19 cellular contexts compared by ENCODE assay signal in the genomic region with DNA sequence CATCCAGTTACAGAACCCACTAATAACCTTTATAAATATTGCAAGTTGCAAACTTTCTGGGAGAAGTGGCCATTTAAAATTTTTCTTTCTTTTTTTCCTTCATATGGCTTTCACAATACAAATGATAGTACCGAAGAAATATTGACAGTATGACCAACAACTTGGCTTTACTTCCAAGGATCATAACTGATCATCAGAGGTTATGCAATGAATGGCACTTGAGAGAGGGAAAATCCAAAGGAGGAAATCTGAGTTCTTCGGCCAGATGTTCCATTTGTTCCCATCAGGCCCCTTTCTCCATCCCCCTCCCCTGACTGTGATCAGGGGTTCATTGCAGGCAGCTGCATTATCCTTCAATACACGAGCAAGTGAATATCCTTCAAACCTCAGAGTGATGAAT.
A peak's percentile ranks its signal among the peaks of the same experiment; 100 is the strongest.
DNase-seq lines count a peak whose midpoint lies in the region; ATAC-seq and TF ChIP-seq lines count a peak whose summit lies in the region.
"Had no signal": no experiment of that assay in that cellular context is flagged by ENCODE, and none has a peak within 500 bp of the region (broad histone marks: within the 10 kb centered on the region; RNA-seq: fewer than 3 reads in every experiment).

No MANE protein-coding gene starts in this region.

- DNase-seq in AG10803 (ENCODE audit: low read depth) (peak; percentile 56), HCEC 1CT (peak; percentile 24), fibroblast of gingiva (ENCODE audit: low read depth) (peak; percentile 54), sciatic nerve (ENCODE audit: low spot score) (no peak), smooth muscle cell (lab: John Stamatoyannopoulos, UW; ENCODE audit: unreplicated experiment) (no peak), NCI-H1048 (lab: John Stamatoyannopoulos, UW) (no peak)
- no peak for DNase-seq in effector CD4-positive, alpha-beta T cell
- DNase-seq: DMS79 treated with DMSO at 0.1 percent for 48 hours, Karpas-422, MG63, NCI-H1092, NCI-H2081, NCI-H446 treated with DMSO at 0.1 percent for 48 hours, Peyer's patch had no signal

- H3K4me1 ChIP-seq in smooth muscle cell (ENCODE audit: low read depth) = no peaks in the 10 kb centered on the region
- H3K4me1 ChIP-seq: A549, HAP-1, Peyer's patch, SJSA1 had no signal

- H3K4me3 ChIP-seq in AG10803 (ENCODE audit: low read length) = no peak overlapping the region
- H3K4me3 ChIP-seq in smooth muscle cell = no peak overlapping the region
- H3K4me3 ChIP-seq: A549, HAP-1, MG63, Peyer's patch, SJSA1 had no signal

- TF ChIP-seq CTCF in AG10803 (conservative IDR thresholded peaks at IDR 0.05; ENCODE audit: low read length) = no peak
- TF ChIP-seq CTCF in smooth muscle cell (IDR thresholded peaks at IDR 0.05; ENCODE audit: borderline replicate concordance, insufficient read depth, poor library complexity, severe bottlenecking) = no peak

- no peaks in the 10 kb centered on the region for H4K20me1 ChIP-seq in smooth muscle cell (ENCODE audit: low read depth)

- WGBS in smooth muscle cell (ENCODE audit: low lambda C conversion rate) = 60% methylated on average over 3 of the region's 3 CpGs

- H3K9ac ChIP-seq in smooth muscle cell (ENCODE audit: low read depth) = no peak overlapping the region

- no peaks in the 10 kb centered on the region for H3K27me3 ChIP-seq in smooth muscle cell (ENCODE audit: low read depth)
- H3K27me3 ChIP-seq: MG63, Peyer's patch, SJSA1 had no signal

- intact Hi-C loops in sciatic nerve (cut with DNase I) = no loop called here

- no peak overlapping the region for H3K4me2 ChIP-seq in smooth muscle cell
- H3K4me2 ChIP-seq: A549 had no signal

- H3K79me2 ChIP-seq in smooth muscle cell (ENCODE audit: low read depth) = no peaks in the 10 kb centered on the region

- no peaks in the 10 kb centered on the region for H3K9me3 ChIP-seq in smooth muscle cell (replicated peaks; ENCODE audit: low read depth)
- H3K9me3 ChIP-seq: A549, HAP-1, MG63, Peyer's patch, SJSA1 had no signal

- H3K27ac ChIP-seq in smooth muscle cell (ENCODE audit: low read depth) = no peak overlapping the region
- H3K27ac ChIP-seq: A549, C4-2B, SJSA1 had no signal

- no peaks in the 10 kb centered on the region for H3K36me3 ChIP-seq in smooth muscle cell (ENCODE audit: low read depth)
- H3K36me3 ChIP-seq: HAP-1, MG63, Peyer's patch, SJSA1 had no signal

- H3F3A ChIP-seq in smooth muscle cell (ENCODE audit: low read depth) = no peaks in the 10 kb centered on the region

- H2AFZ ChIP-seq in smooth muscle cell (ENCODE audit: low read depth) = no peak overlapping the region

- ATAC-seq in sciatic nerve (peak; percentile 74), HG02678 (IDR thresholded peaks at IDR 0.05; ENCODE audit: unreplicated experiment) (no peak)
- ATAC-seq: A549 had no signal

Comparison
In these comparisons a context has a peak if more than half of its experiments do, and no peak if none do; other contexts are left out.
1. DNase-seq: peak in AG10803 (single experiment), HCEC 1CT (single experiment) and fibroblast of gingiva (single experiment); none in sciatic nerve (single experiment), smooth muscle cell (single experiment), effector CD4-positive, alpha-beta T cell (single experiment) and NCI-H1048 (single experiment).